ENCODE assay signal across 8 cellular contexts in genomic region chr11:63985812-63986155, GRCh38. TPM values are rescaled to one million over a fixed set of nuclear protein-coding genes. Genes with fewer than 3 reads are reported as not detected.
DNase-seq lines count a peak whose midpoint lies in the region; ATAC-seq and TF ChIP-seq lines count a peak whose summit lies in the region.

No MANE protein-coding gene starts in this region.

- 43 to 52% methylated on average over 3 to 18 of the region's 18 CpGs for WGBS in endodermal cell (ENCODE audit: insufficient coverage in 1 of 2, insufficient read length in 1 of 2), 2 experiments
- 0% methylated on average over 18 of the region's 18 CpGs for WGBS in testis, 2 donors

- H3K27ac ChIP-seq in KMS-11 (peak overlapping the region; percentile 64), endodermal cell (ENCODE audit: low read depth, low read length) (peak overlapping the region; percentile 96), testis (peak overlapping the region in 1 of 2 donors; percentile 89)

- peak overlapping the region; percentile 91 for H3K27ac Mint-ChIP-seq in activated CD4-positive, alpha-beta memory T cell treated with anti-CD3 and anti-CD28 coated beads for 36 hours
- H3K27ac Mint-ChIP-seq in endodermal cell = peak overlapping the region; percentile 97
- H3K27ac Mint-ChIP-seq in natural killer cell treated with Interleukin-12 subunit alpha and Interleukin-12 subunit beta and Interleukin-15 and Interleukin-18, amount 100 ng/mL, for 72 hours = peak overlapping the region; percentile 96 to 99

- TF ChIP-seq CTCF in KMS-11 (conservative IDR thresholded peaks at IDR 0.05; ENCODE audit: low read depth, low read length) (no peak), endodermal cell (conservative IDR thresholded peaks at IDR 0.05) (no peak), testis (IDR thresholded peaks at IDR 0.05) (no peak)

- no peaks in the 10 kb centered on the region for H3K9me3 Mint-ChIP-seq in activated CD4-positive, alpha-beta memory T cell treated with anti-CD3 and anti-CD28 coated beads for 36 hours
- H3K9me3 Mint-ChIP-seq in endodermal cell = no peaks in the 10 kb centered on the region
- no peaks in the 10 kb centered on the region for H3K9me3 Mint-ChIP-seq in natural killer cell treated with Interleukin-12 subunit alpha and Interleukin-12 subunit beta and Interleukin-15 and Interleukin-18, amount 100 ng/mL, for 72 hours

- peak overlapping the region; percentile 29 for H3K4me3 ChIP-seq in KMS-11 (IDR thresholded peaks at IDR 0.05; ENCODE audit: insufficient read depth, low read depth, low read length)
- peak overlapping the region; percentile 89 for H3K4me3 ChIP-seq in endodermal cell (ENCODE audit: low read length)
- peak overlapping the region; percentile 95 to 99 for H3K4me3 ChIP-seq in testis

- CTCF ChIA-PET in activated CD4-positive, alpha-beta memory T cell treated with anti-CD3 and anti-CD28 coated beads for 36 hours (lab: Charles Lee) = interaction anchor here (0.6 to 5.3 kb wide), 4 partner anchors 11 to 181 kb away, joined by 3 to 28 read pairs (median 3); partner anchors contain the start of genes COX8A and MARK2

- peak overlapping the region; percentile 95 for H2AFZ ChIP-seq in KMS-11 (ENCODE audit: low read depth)

- peak overlapping the region; percentile 94 for H3K4me2 ChIP-seq in KMS-11

- H3K9ac ChIP-seq in KMS-11 (peak overlapping the region; percentile 77), endodermal cell (ENCODE audit: extremely low read depth, low read length, poor library complexity, severe bottlenecking) (peak overlapping the region; percentile 79)

- H3K9me3 ChIP-seq in endodermal cell (ENCODE audit: control insufficient read depth, low read length) (no peaks in the 10 kb centered on the region), testis (no peaks in the 10 kb centered on the region)

- no peak for TF ChIP-seq POLR2A in testis (IDR thresholded peaks at IDR 0.05)

- H3K4me1 ChIP-seq in KMS-11 (ENCODE audit: low read depth, poor library complexity, severe bottlenecking) (peaks cover 19% of the 10 kb centered on the region), endodermal cell (ENCODE audit: control insufficient read depth, insufficient read depth, low read length) (peaks cover 3% of the 10 kb centered on the region), testis (peaks cover 13% of the 10 kb centered on the region)

- peak overlapping the region; percentile 94 for H3K4me3 Mint-ChIP-seq in activated CD4-positive, alpha-beta memory T cell treated with anti-CD3 and anti-CD28 coated beads for 36 hours
- H3K4me3 Mint-ChIP-seq in endodermal cell = peak overlapping the region; percentile 84
- H3K4me3 Mint-ChIP-seq in natural killer cell treated with Interleukin-12 subunit alpha and Interleukin-12 subunit beta and Interleukin-15 and Interleukin-18, amount 100 ng/mL, for 72 hours = peak overlapping the region; percentile 97

- no peaks in the 10 kb centered on the region for H3K27me3 ChIP-seq in KMS-11 (ENCODE audit: insufficient read depth, low read depth)
- H3K27me3 ChIP-seq in endodermal cell (ENCODE audit: control insufficient read depth, insufficient read depth, low read length, poor library complexity, severe bottlenecking) = no peaks in the 10 kb centered on the region
- H3K27me3 ChIP-seq in testis = no peaks in the 10 kb centered on the region

- POLR2A ChIA-PET in activated CD4-positive, alpha-beta memory T cell treated with anti-CD3 and anti-CD28 coated beads for 36 hours (lab: Charles Lee) = interaction anchor here (0.6 to 1.5 kb wide), 6 partner anchors 9 to 172 kb away, joined by 3 to 9 read pairs (median 4); partner anchors contain the start of genes COX8A and NAA40

- peaks cover 14% of the 10 kb centered on the region for H3K36me3 Mint-ChIP-seq in activated CD4-positive, alpha-beta memory T cell treated with anti-CD3 and anti-CD28 coated beads for 36 hours
- H3K36me3 Mint-ChIP-seq in endodermal cell (ENCODE audit: low read depth) = peaks cover 21% of the 10 kb centered on the region
- no peaks in the 10 kb centered on the region for H3K36me3 Mint-ChIP-seq in natural killer cell treated with Interleukin-12 subunit alpha and Interleukin-12 subunit beta and Interleukin-15 and Interleukin-18, amount 100 ng/mL, for 72 hours

- H3K79me2 ChIP-seq in KMS-11 (ENCODE audit: insufficient read depth, low read depth) = peaks cover 17% of the 10 kb centered on the region

- H3K36me3 ChIP-seq in KMS-11 (ENCODE audit: insufficient read depth) = no peaks in the 10 kb centered on the region
- peaks cover 25% of the 10 kb centered on the region for H3K36me3 ChIP-seq in endodermal cell (ENCODE audit: control insufficient read depth, insufficient read depth, low read length)
- H3K36me3 ChIP-seq in testis (ENCODE audit: low read depth, missing control alignments) = no peaks in the 10 kb centered on the region

- H3K4me1 Mint-ChIP-seq in activated CD4-positive, alpha-beta memory T cell treated with anti-CD3 and anti-CD28 coated beads for 36 hours (ENCODE audit: low read depth) = peaks cover 20% of the 10 kb centered on the region
- peaks cover 18% of the 10 kb centered on the region for H3K4me1 Mint-ChIP-seq in endodermal cell
- peaks cover 12 to 24% of the 10 kb centered on the region in 2 donors for H3K4me1 Mint-ChIP-seq in natural killer cell treated with Interleukin-12 subunit alpha and Interleukin-12 subunit beta and Interleukin-15 and Interleukin-18, amount 100 ng/mL, for 72 hours (ENCODE audit: low read depth in 2 of 2)

- ATAC-seq in natural killer cell treated with Interleukin-12 subunit alpha and Interleukin-12 subunit beta and Interleukin-15 and Interleukin-18, amount 100 ng/mL, for 72 hours = peak; percentile 84 to 89

- no peaks in the 10 kb centered on the region for H4K20me1 ChIP-seq in KMS-11 (ENCODE audit: insufficient read depth)

- no peaks in the 10 kb centered on the region for H3K27me3 Mint-ChIP-seq in activated CD4-positive, alpha-beta memory T cell treated with anti-CD3 and anti-CD28 coated beads for 36 hours
- H3K27me3 Mint-ChIP-seq in endodermal cell (ENCODE audit: insufficient read depth) = no peaks in the 10 kb centered on the region
- H3K27me3 Mint-ChIP-seq in natural killer cell treated with Interleukin-12 subunit alpha and Interleukin-12 subunit beta and Interleukin-15 and Interleukin-18, amount 100 ng/mL, for 72 hours = no peaks in the 10 kb centered on the region

- DNase-seq in NCI-H2196 (lab: John Stamatoyannopoulos, UW; ENCODE audit: unreplicated experiment) (peak; percentile 30), NCI-H2196 treated with DMSO at 0.1 percent for 48 hours (lab: John Stamatoyannopoulos, UW; ENCODE audit: unreplicated experiment) (no peak), endodermal cell (no peak), testis (no peak), kidney glomerular epithelial cell (lab: John Stamatoyannopoulos, UW) (no peak)
- DNase-seq in activated CD4-positive, alpha-beta memory T cell treated with anti-CD3 and anti-CD28 coated beads for 36 hours = peak; percentile 85
- DNase-seq in natural killer cell treated with Interleukin-12 subunit alpha and Interleukin-12 subunit beta and Interleukin-15 and Interleukin-18, amount 100 ng/mL, for 72 hours (ENCODE audit: low spot score) = peak; percentile 69

- intact Hi-C loops in activated CD4-positive, alpha-beta memory T cell treated with anti-CD3 and anti-CD28 coated beads for 36 hours (cut with micrococcal nuclease) = loop anchor here (1.0 to 10.0 kb wide), 3 partner anchors 11 to 319 kb away; partner anchors contain the start of genes CATSPERZ, COX8A and ESRRA
- intact Hi-C loops in testis (cut with DNase I; ENCODE audit: low total_unique reads) = no loop called here

RNA-seq across cellular contexts. Expression of gene OTUB1, which starts 0.5 kb away (rescaled TPM):
- 10 to 100 TPM; 69.5 to 72.2 TPM for total RNA-seq in activated CD4-positive, alpha-beta memory T cell treated with anti-CD3 and anti-CD28 coated beads for 36 hours
- total RNA-seq in endodermal cell (10 to 100 TPM; 87.7 to 95.1 TPM), testis (100 to 1,000 TPM; 121 to 145 TPM)
- 147 TPM for polyA plus RNA-seq in endodermal cell (2013, experiment 1 of 2)
- 134 TPM for polyA plus RNA-seq in endodermal cell (2013, experiment 2 of 2)
- total RNA-seq in natural killer cell treated with Interleukin-12 subunit alpha and Interleukin-12 subunit beta and Interleukin-15 and Interleukin-18, amount 100 ng/mL, for 72 hours = 10 to 100 TPM; 87.8 to 96.6 TPM
- 115 TPM for polyA plus RNA-seq in testis (ENCODE audit: insufficient read depth, low read depth, low replicate concordance)

RNA-seq across cellular contexts. Expression of gene COX8A, which starts 11.4 kb away (rescaled TPM):
- 100 to 1,000 TPM; 559 to 581 TPM for total RNA-seq in activated CD4-positive, alpha-beta memory T cell treated with anti-CD3 and anti-CD28 coated beads for 36 hours
- total RNA-seq in endodermal cell = 100 to 1,000 TPM; 258 to 298 TPM
- 420 TPM for polyA plus RNA-seq in endodermal cell (2013, experiment 1 of 2)
- 373 TPM for polyA plus RNA-seq in endodermal cell (2013, experiment 2 of 2)
- 100 to 1,000 TPM; 383 to 427 TPM for total RNA-seq in natural killer cell treated with Interleukin-12 subunit alpha and Interleukin-12 subunit beta and Interleukin-15 and Interleukin-18, amount 100 ng/mL, for 72 hours
- total RNA-seq in testis = 100 to 1,000 TPM; 438 to 536 TPM
- 212 TPM for polyA plus RNA-seq in testis (ENCODE audit: insufficient read depth, low read depth, low replicate concordance)

RNA-seq across cellular contexts. Expression of gene NAA40, which starts 47.0 kb away (rescaled TPM):
- total RNA-seq in activated CD4-positive, alpha-beta memory T cell treated with anti-CD3 and anti-CD28 coated beads for 36 hours = 10 to 100 TPM; 15.4 to 17.3 TPM
- total RNA-seq in endodermal cell (10 to 100 TPM; 47.2 to 53.5 TPM), testis (10 to 100 TPM; 44.8 to 57.5 TPM)
- polyA plus RNA-seq in endodermal cell (2013, experiment 1 of 2) = 34.7 TPM
- polyA plus RNA-seq in endodermal cell (2013, experiment 2 of 2) = 34.0 TPM
- 10 to 100 TPM; 29.4 to 43.8 TPM for total RNA-seq in natural killer cell treated with Interleukin-12 subunit alpha and Interleukin-12 subunit beta and Interleukin-15 and Interleukin-18, amount 100 ng/mL, for 72 hours
- 49.7 TPM for polyA plus RNA-seq in testis (ENCODE audit: insufficient read depth, low read depth, low replicate concordance)

RNA-seq across cellular contexts. Expression of gene FLRT1, which starts 49.9 kb away (rescaled TPM):
- under 1 TPM; 0.36 to 0.50 TPM for total RNA-seq in activated CD4-positive, alpha-beta memory T cell treated with anti-CD3 and anti-CD28 coated beads for 36 hours
- total RNA-seq in endodermal cell = not detected
- 4.2 TPM for polyA plus RNA-seq in endodermal cell (2013, experiment 1 of 2)
- 3.8 TPM for polyA plus RNA-seq in endodermal cell (2013, experiment 2 of 2)
- not detected for total RNA-seq in natural killer cell treated with Interleukin-12 subunit alpha and Interleukin-12 subunit beta and Interleukin-15 and Interleukin-18, amount 100 ng/mL, for 72 hours
- total RNA-seq in testis = under 1 TPM; 0.74 to 0.79 TPM
- 0.67 TPM for polyA plus RNA-seq in testis (ENCODE audit: insufficient read depth, low read depth, low replicate concordance)

Comparison
In these comparisons a context has a peak if more than half of its experiments do, and no peak if none do; other contexts are left out.
1. DNase-seq: peak in NCI-H2196 (single experiment), activated CD4-positive, alpha-beta memory T cell treated with anti-CD3 and anti-CD28 coated beads for 36 hours (single experiment) and natural killer cell treated with Interleukin-12 subunit alpha and Interleukin-12 subunit beta and Interleukin-15 and Interleukin-18, amount 100 ng/mL, for 72 hours (single experiment); none in NCI-H2196 treated with DMSO at 0.1 percent for 48 hours (single experiment), endodermal cell (single experiment), testis (single experiment) and kidney glomerular epithelial cell (single experiment).
2. H3K4me3 ChIP-seq: peak in every context shown above with its lines; median percentile 97 in testis; 89 in endodermal cell; 29 in KMS-11.
3. Peak in every context shown above with its lines, with median percentiles within 50 percentile points of each other: H3K27ac Mint-ChIP-seq and H3K4me3 Mint-ChIP-seq.